7 cellular contexts compared by ENCODE assay signal in genomic region chr14:104471114-104471513, GRCh38.
"Had no signal": no experiment of that assay in that cellular context is flagged by ENCODE, and none has a peak within 500 bp of the region (broad histone marks: within the 10 kb centered on the region; RNA-seq: fewer than 3 reads in every experiment).

No MANE protein-coding gene starts in this region.

- ATAC-seq: GM23338, HCT116, K562 had no signal

- H3K4me2 ChIP-seq: GM23338 had no signal

- H3K4me3 Mint-ChIP-seq: GM23338, HFFc6 had no signal

- H3K9me3 Mint-ChIP-seq: GM23338 had no signal

- H3K27ac Mint-ChIP-seq: GM23338, HFFc6 had no signal

- DNase-seq: H7, HFFc6, IMR-90 had no signal

- H2AFZ ChIP-seq: GM23338 had no signal

- H3K9me3 ChIP-seq: HAP-1 had no signal

- H3K4me3 ChIP-seq: GM23338, HAP-1, K562 had no signal

- FAIRE-seq: K562 had no signal

- H3K36me3 ChIP-seq: HAP-1 had no signal

- H3K4me1 ChIP-seq: HAP-1 had no signal
